In genomic region chr9:104808030-104808614, GRCh38 we compare ENCODE assay signal across 10 cellular contexts. TPM values are rescaled to one million over a fixed set of nuclear protein-coding genes. Genes with fewer than 3 reads are reported as not detected.
DNase-seq lines count a peak whose midpoint lies in the region; ATAC-seq and TF ChIP-seq lines count a peak whose summit lies in the region.
"Had no signal": no experiment of that assay in that cellular context is flagged by ENCODE, and none has a peak within 500 bp of the region (broad histone marks: within the 10 kb centered on the region; RNA-seq: fewer than 3 reads in every experiment).

No MANE protein-coding gene starts in this region.

- peaks cover 34% of the 10 kb centered on the region for H3K36me3 Mint-ChIP-seq in CD8-positive, alpha-beta T cell

- ATAC-seq in SK-N-SH treated with all-trans-retinoic acid at 6 μM for 48 hours (peak; percentile 64; the same call in 2 of the 3 replicates), left ventricle myocardium superior (peak; percentile 68), GM21360 (IDR thresholded peaks at IDR 0.05; ENCODE audit: unreplicated experiment) (no peak)
- ATAC-seq in CD8-positive, alpha-beta T cell: no peak

- no peak overlapping the region for H3K4me3 ChIP-seq in AG09309 (ENCODE audit: control insufficient read depth, low read depth, low read length)
- no peak overlapping the region for H3K4me3 ChIP-seq in CD8-positive, alpha-beta T cell (ENCODE audit: low read depth, low read length)

- CTCF ChIA-PET in CD8-positive, alpha-beta T cell (lab: Charles Lee): no interaction called here

- H3K4me1 Mint-ChIP-seq in CD8-positive, alpha-beta T cell (ENCODE audit: low read depth): no peaks in the 10 kb centered on the region

- no peak overlapping the region for H3K27ac Mint-ChIP-seq in CD8-positive, alpha-beta T cell
- H3K27ac Mint-ChIP-seq: dendritic cell treated with granulocyte-macrophage colony-stimulating factor and Interleukin-4, amounts not matched to agents 40 ng/mL and 50 ng/mL, for 4 days had no signal

- intact Hi-C loops in left ventricle myocardium superior (cut with micrococcal nuclease): no loop called here
- intact Hi-C loops in CD8-positive, alpha-beta T cell (cut with DNase I, micrococcal nuclease): no loop called here

- no peaks in the 10 kb centered on the region for H3K9me3 Mint-ChIP-seq in CD8-positive, alpha-beta T cell
- H3K9me3 Mint-ChIP-seq: dendritic cell treated with granulocyte-macrophage colony-stimulating factor and Interleukin-4, amounts not matched to agents 40 ng/mL and 50 ng/mL, for 4 days had no signal

- no peaks in the 10 kb centered on the region for H3K27me3 Mint-ChIP-seq in CD8-positive, alpha-beta T cell (ENCODE audit: low read depth)
- H3K27me3 Mint-ChIP-seq: dendritic cell treated with granulocyte-macrophage colony-stimulating factor and Interleukin-4, amounts not matched to agents 40 ng/mL and 50 ng/mL, for 4 days had no signal

- no peak for DNase-seq in AG09309 (ENCODE audit: low read depth)
- no peak for DNase-seq in left ventricle myocardium superior
- DNase-seq in activated CD4-positive, CD25-positive, alpha-beta regulatory T cell treated with anti-CD3 and anti-CD28 coated beads, Interleukin-2, amount 50 U/mL, for 72 hours: no peak
- no peak for DNase-seq in CD8-positive, alpha-beta T cell
- no peak for DNase-seq in T-helper 9 cell
- DNase-seq: NK-92 treated with Interleukin-12 subunit alpha and Interleukin-12 subunit beta, amount 100 ng/mL, for 24 hours had no signal

- H3K36me3 ChIP-seq in CD8-positive, alpha-beta T cell (ENCODE audit: insufficient read depth, low read length): no peaks in the 10 kb centered on the region

- peak; percentile 43 for TF ChIP-seq CTCF in AG09309 (IDR thresholded peaks at IDR 0.05; ENCODE audit: control insufficient read depth, insufficient read depth, low read depth, low read length, missing control alignments)
- TF ChIP-seq CTCF in CD8-positive, alpha-beta T cell (IDR thresholded peaks at IDR 0.05): no peak

- no peaks in the 10 kb centered on the region for H3K4me1 ChIP-seq in CD8-positive, alpha-beta T cell (ENCODE audit: insufficient read depth, low read length)

- H3K27me3 ChIP-seq in CD8-positive, alpha-beta T cell (ENCODE audit: insufficient read depth, low read length): no peaks in the 10 kb centered on the region

- no peak overlapping the region for H3K4me3 Mint-ChIP-seq in CD8-positive, alpha-beta T cell
- H3K4me3 Mint-ChIP-seq: dendritic cell treated with granulocyte-macrophage colony-stimulating factor and Interleukin-4, amounts not matched to agents 40 ng/mL and 50 ng/mL, for 4 days had no signal

- no peak for TF ChIP-seq EP300 in Ishikawa (IDR thresholded peaks at IDR 0.05; ENCODE audit: borderline replicate concordance)

- no peaks in the 10 kb centered on the region for H3K9me3 ChIP-seq in CD8-positive, alpha-beta T cell (ENCODE audit: low read length)

- peak; percentile 58 for TF ChIP-seq RAD21 in Ishikawa (IDR thresholded peaks at IDR 0.05; ENCODE audit: low read depth)

- no peak overlapping the region for H3K27ac ChIP-seq in CD8-positive, alpha-beta T cell (ENCODE audit: low read depth, low read length)

- POLR2A ChIA-PET in CD8-positive, alpha-beta T cell (lab: Charles Lee): no interaction called here

TF ChIP-seq in Ishikawa, 13 proteins besides CTCF, POLR2A, EP300 and RAD21:
- no peak for TF ChIP-seq TAF1 (IDR thresholded peaks at IDR 0.05; ENCODE audit: low read depth)
- TF ChIP-seq NFIC (IDR thresholded peaks at IDR 0.05): 0 out of 2 replicates have a peak, but pooled peaks have one; percentile 20
- no peak for TF ChIP-seq FOXM1 (IDR thresholded peaks at IDR 0.05; ENCODE audit: borderline replicate concordance, low read depth)
- TF ChIP-seq CREB1 (IDR thresholded peaks at IDR 0.05; ENCODE audit: low read depth): no peak
- TF ChIP-seq YY1 (IDR thresholded peaks at IDR 0.05; ENCODE audit: low read depth): no peak

TF ChIP-seq in SK-N-SH treated with all-trans-retinoic acid at 6 μM for 48 hours, 23 proteins besides CTCF, POLR2A, EP300 and RAD21:
- TF ChIP-seq ZNF70 (CRISPR knock-in tag; IDR thresholded peaks at IDR 0.05) (no peak), TSHZ2 (CRISPR knock-in tag; IDR thresholded peaks at IDR 0.05) (no peak), TCF4 (CRISPR knock-in tag; IDR thresholded peaks at IDR 0.05; ENCODE audit: borderline replicate concordance) (peak; percentile 33; the same call in 1 of the 2 replicates), CSDC2 (CRISPR knock-in tag; IDR thresholded peaks at IDR 0.05) (no peak), ZFP3 (CRISPR knock-in tag; IDR thresholded peaks at IDR 0.05) (no peak), PPARA (CRISPR knock-in tag; IDR thresholded peaks at IDR 0.05; ENCODE audit: borderline replicate concordance) (no peak)

RNA-seq across cellular contexts. Expression of gene NIPSNAP3B, which starts 44.2 kb away (rescaled TPM):
- 35.2 TPM for total RNA-seq in left ventricle myocardium superior
- total RNA-seq in CD8-positive, alpha-beta T cell: under 1 TPM; 0.16 to 0.39 TPM

Comparison
In these comparisons a context has a peak if more than half of its experiments do, and no peak if none do; other contexts are left out.
1. ATAC-seq: peak in SK-N-SH treated with all-trans-retinoic acid at 6 μM for 48 hours (single experiment) and left ventricle myocardium superior (single experiment); none in CD8-positive, alpha-beta T cell (single experiment) and GM21360 (single experiment).
2. RNA of gene NIPSNAP3B, which starts 44.2 kb away (total RNA-seq): 35.2 TPM in left ventricle myocardium superior (single experiment); 0.16 to 0.39 TPM in CD8-positive, alpha-beta T cell; every median in the first group is over 10 times any median in the second.